Comparison of ENCODE assay signal across 9 cellular contexts in the genomic region with DNA sequence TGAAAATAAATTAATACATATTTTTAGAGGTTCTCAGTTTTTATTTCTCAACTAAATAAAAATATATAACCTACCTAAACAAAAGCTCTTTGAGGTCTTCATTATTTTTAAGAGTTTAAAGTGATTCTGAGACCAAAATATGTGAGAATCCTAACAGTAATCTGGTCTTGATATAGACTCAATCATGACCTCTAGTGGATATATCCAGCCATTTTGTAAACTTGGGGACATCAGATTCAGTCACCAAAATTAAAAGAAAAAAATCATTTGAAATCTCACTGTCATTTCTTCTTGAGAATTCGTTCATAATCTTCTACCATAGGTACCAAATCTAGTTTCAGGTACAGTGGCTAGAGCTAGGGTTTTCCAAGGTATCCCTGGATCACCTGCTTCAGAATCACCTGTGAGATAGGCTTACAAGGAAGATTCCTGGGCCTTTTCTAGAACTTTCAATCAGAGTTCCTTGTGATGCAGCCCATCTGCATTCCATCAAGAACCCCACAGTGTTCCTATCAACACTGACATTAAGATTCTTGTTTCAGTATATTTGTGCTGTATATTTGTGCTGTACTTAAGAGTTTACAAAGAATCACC.
DNase-seq lines count a peak whose midpoint lies in the region; ATAC-seq, FAIRE-seq and TF ChIP-seq lines count a peak whose summit lies in the region.
"Had no signal": no experiment of that assay in that cellular context is flagged by ENCODE, and none has a peak within 500 bp of the region (broad histone marks: within the 10 kb centered on the region; RNA-seq: fewer than 3 reads in every experiment).

No MANE protein-coding gene starts in this region.

- intact Hi-C loops in activated CD4-positive, alpha-beta T cell treated with anti-CD3 and anti-CD28 coated beads for 36 hours (cut with DNase I, micrococcal nuclease), result loop anchor here in 1 of 2 experiments (5.0 kb wide), 1 partner anchor 855 kb away; no protein-coding TSS in a partner anchor

- peaks cover 50% of the 10 kb centered on the region for H3K4me1 Mint-ChIP-seq in mesothelial cell of epicardium
- peaks cover 2% of the 10 kb centered on the region for H3K4me1 Mint-ChIP-seq in activated CD4-positive, alpha-beta T cell treated with anti-CD3 and anti-CD28 coated beads for 36 hours

- CTCF ChIA-PET in activated CD4-positive, alpha-beta T cell treated with anti-CD3 and anti-CD28 coated beads for 36 hours (lab: Charles Lee), result interaction anchor here (0.6 kb wide), 1 partner anchor 1183 kb away, joined by 3 read pairs; no protein-coding TSS in a partner anchor

- no peaks in the 10 kb centered on the region for H3K27me3 Mint-ChIP-seq in mesothelial cell of epicardium (ENCODE audit: low read depth)
- H3K27me3 Mint-ChIP-seq in activated CD4-positive, alpha-beta T cell treated with anti-CD3 and anti-CD28 coated beads for 36 hours, result peaks cover 4% of the 10 kb centered on the region

- ATAC-seq in activated CD4-positive, alpha-beta T cell treated with anti-CD3 and anti-CD28 coated beads for 36 hours, result no peak

- peaks cover 3% of the 10 kb centered on the region for H3K9me3 Mint-ChIP-seq in mesothelial cell of epicardium
- H3K9me3 Mint-ChIP-seq in activated CD4-positive, alpha-beta T cell treated with anti-CD3 and anti-CD28 coated beads for 36 hours (ENCODE audit: low read depth), result no peaks in the 10 kb centered on the region

- in situ Hi-C loops in astrocyte of the cerebellum (cut with HindIII; ENCODE audit: low sequenced_read_pairs), result no loop called here

- peak overlapping the region; percentile 16 for H3K27ac Mint-ChIP-seq in mesothelial cell of epicardium
- no peak overlapping the region for H3K27ac Mint-ChIP-seq in activated CD4-positive, alpha-beta T cell treated with anti-CD3 and anti-CD28 coated beads for 36 hours

- DNase-seq in DMS114 treated with DMSO at 0.1 percent for 48 hours (lab: John Stamatoyannopoulos, UW; ENCODE audit: unreplicated experiment) (peak; percentile 21), HTR-8/SVneo (ENCODE audit: insufficient read length, low spot score) (peak; percentile 24), astrocyte of the cerebellum (ENCODE audit: low read depth) (peak; percentile 29), mesothelial cell of epicardium (ENCODE audit: low spot score in 2 of 2, unreplicated experiment in 2 of 2) (no peak), foreskin melanocyte (no peak), GF-D8 (lab: John Stamatoyannopoulos, UW) (no peak), GOT3 (lab: John Stamatoyannopoulos, UW) (no peak)
- DNase-seq in activated CD4-positive, alpha-beta T cell treated with anti-CD3 and anti-CD28 coated beads for 36 hours, result no peak

- H3K4me3 ChIP-seq in astrocyte of the cerebellum (ENCODE audit: low read depth, low read length), result no peak overlapping the region
- H3K4me3 ChIP-seq: lung had no signal

- peaks cover 5% of the 10 kb centered on the region for H3K36me3 Mint-ChIP-seq in mesothelial cell of epicardium
- H3K36me3 Mint-ChIP-seq in activated CD4-positive, alpha-beta T cell treated with anti-CD3 and anti-CD28 coated beads for 36 hours (ENCODE audit: low read depth), result no peaks in the 10 kb centered on the region

- no peak for FAIRE-seq in HTR-8/SVneo (lab: Jason Lieb, UNC)

- TF ChIP-seq CTCF in astrocyte of the cerebellum (IDR thresholded peaks at IDR 0.05; ENCODE audit: low read depth, low read length, missing control alignments) (peak; percentile 47), mesothelial cell of epicardium (IDR thresholded peaks at IDR 0.05; ENCODE audit: unreplicated experiment) (peak; percentile 44)

- POLR2A ChIA-PET in activated CD4-positive, alpha-beta T cell treated with anti-CD3 and anti-CD28 coated beads for 36 hours (lab: Charles Lee), result no interaction called here

- H3K4me3 Mint-ChIP-seq in mesothelial cell of epicardium, result no peak overlapping the region
- no peak overlapping the region for H3K4me3 Mint-ChIP-seq in activated CD4-positive, alpha-beta T cell treated with anti-CD3 and anti-CD28 coated beads for 36 hours

Comparison
In these comparisons a context has a peak if more than half of its experiments do, and no peak if none do; other contexts are left out.
1. DNase-seq: peak in DMS114 treated with DMSO at 0.1 percent for 48 hours (single experiment), HTR-8/SVneo (single experiment) and astrocyte of the cerebellum (single experiment); none in mesothelial cell of epicardium (0 of 2), foreskin melanocyte (single experiment), GF-D8 (single experiment), GOT3 (single experiment) and activated CD4-positive, alpha-beta T cell treated with anti-CD3 and anti-CD28 coated beads for 36 hours (single experiment).